Comparison of ENCODE assay signal across 23 cellular contexts in the genomic region with DNA sequence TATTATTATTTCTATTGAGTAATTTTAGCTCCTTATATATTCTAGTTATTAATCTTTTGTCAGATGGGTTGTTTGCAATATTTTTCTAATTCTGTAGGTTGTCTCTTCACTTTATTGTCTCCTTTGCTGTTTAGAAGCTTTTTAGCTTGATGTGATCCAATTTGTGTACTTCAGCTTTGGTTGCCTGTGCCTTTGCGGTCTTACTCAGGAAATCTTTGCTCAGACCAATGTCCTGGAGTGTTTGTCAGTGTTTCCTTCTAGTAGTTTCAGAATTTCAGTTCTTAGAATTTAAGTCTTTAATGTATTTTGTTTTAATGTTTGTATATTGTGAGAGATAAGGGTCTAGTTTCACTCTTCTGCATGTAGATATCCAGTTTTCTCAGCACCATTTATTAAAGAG.
"Had no signal": no experiment of that assay in that cellular context is flagged by ENCODE, and none has a peak within 500 bp of the region (broad histone marks: within the 10 kb centered on the region; RNA-seq: fewer than 3 reads in every experiment).

No MANE protein-coding gene starts in this region.

- ATAC-seq: effector memory CD8-positive, alpha-beta T cell; esophagus mucosa; gastrocnemius medialis; heart right ventricle; left cardiac atrium; left lung; left ventricle myocardium superior; lower lobe of right lung; mucosa of descending colon; naive thymus-derived CD8-positive, alpha-beta T cell had no signal

- H3K4me1 ChIP-seq: esophagus squamous epithelium, gastrocnemius medialis, heart right ventricle, left lung, lower lobe of right lung had no signal

- H3K36me3 ChIP-seq: esophagus squamous epithelium, gastrocnemius medialis, heart right ventricle, left lung, lower lobe of right lung had no signal

- H3K4me3 ChIP-seq: coronary artery, esophagus squamous epithelium, gastrocnemius medialis, heart right ventricle, left lung, lower lobe of right lung, mucosa of descending colon had no signal

- H3K9me3 ChIP-seq: esophagus squamous epithelium, gastrocnemius medialis, lower lobe of right lung had no signal

- H3K27ac ChIP-seq: coronary artery, epithelial cell of prostate, esophagus squamous epithelium, gastrocnemius medialis, heart right ventricle, left lung, lower lobe of right lung had no signal

- H3K27me3 ChIP-seq: esophagus squamous epithelium, gastrocnemius medialis, heart right ventricle, left lung had no signal

- DNase-seq: effector CD8-positive, alpha-beta T cell; effector memory CD8-positive, alpha-beta T cell; endodermal cell; erythroblast; esophagus squamous epithelium; foreskin fibroblast; foreskin melanocyte; gastrocnemius medialis; glutamatergic neuron; head of caudate nucleus; heart right ventricle; hippocampal formation; left cardiac atrium; left lung; left ventricle myocardium superior; lower lobe of right lung; mesenchymal stem cell; mucosa of descending colon; naive B cell; naive thymus-derived CD8-positive, alpha-beta T cell had no signal
